Comparison of ENCODE assay signal across 8 cellular contexts in genomic region chr11:72782081-72782920, GRCh38. TPM values are rescaled to one million over a fixed set of nuclear protein-coding genes. Genes with fewer than 3 reads are reported as not detected.
DNase-seq lines count a peak whose midpoint lies in the region; ATAC-seq and TF ChIP-seq lines count a peak whose summit lies in the region.

No MANE protein-coding gene starts in this region.

- H3K27me3 ChIP-seq in A673 (replicated peaks; ENCODE audit: insufficient read depth, low read depth, low read length, poor library complexity) (no peaks in the 10 kb centered on the region), OCI-LY3 (ENCODE audit: low read depth, low read length) (no peaks in the 10 kb centered on the region), parathyroid adenoma (ENCODE audit: control insufficient read depth, insufficient read depth, low read length) (no peaks in the 10 kb centered on the region)

- H3K9ac ChIP-seq in OCI-LY3 (ENCODE audit: low read length) (no peak overlapping the region), parathyroid adenoma (no peak overlapping the region)

- ATAC-seq in GM18909 (IDR thresholded peaks at IDR 0.05; ENCODE audit: poor library complexity, unreplicated experiment) = peak; percentile 7
- no peak for ATAC-seq in GM19328 (IDR thresholded peaks at IDR 0.05; ENCODE audit: unreplicated experiment)
- no peak for ATAC-seq in GM18505 (IDR thresholded peaks at IDR 0.05; ENCODE audit: unreplicated experiment)

- H3K4me1 ChIP-seq in A673 (ENCODE audit: insufficient read depth, low read length, poor library complexity, severe bottlenecking) (peaks cover 14% of the 10 kb centered on the region), OCI-LY3 (ENCODE audit: low read length) (peaks cover 14% of the 10 kb centered on the region), parathyroid adenoma (peaks cover 7% of the 10 kb centered on the region)

- H3K4me1 Mint-ChIP-seq in endothelial cell (ENCODE audit: unreplicated experiment) = peaks cover 11% of the 10 kb centered on the region

- CTCF ChIA-PET in A673 (lab: Charles Lee) = interaction anchor here (0.8 to 2.3 kb wide), 2 partner anchors 11 to 57 kb away, joined by 6 to 8 read pairs; partner anchors contain the start of gene STARD10

- no peak for TF ChIP-seq CTCF in A673 (conservative IDR thresholded peaks at IDR 0.05; ENCODE audit: low read depth, low read length)
- no peak for TF ChIP-seq CTCF in OCI-LY3 (IDR thresholded peaks at IDR 0.05; ENCODE audit: low read depth, low read length)
- TF ChIP-seq CTCF in endothelial cell (IDR thresholded peaks at IDR 0.05; ENCODE audit: unreplicated experiment) = no peak
- TF ChIP-seq CTCF in parathyroid adenoma (IDR thresholded peaks at IDR 0.05) = no peak

- H3K9me3 Mint-ChIP-seq in endothelial cell (ENCODE audit: unreplicated experiment) = no peaks in the 10 kb centered on the region

- peak overlapping the region; percentile 86 for H3K4me3 Mint-ChIP-seq in endothelial cell (ENCODE audit: unreplicated experiment)

- no peak overlapping the region for H3K27ac ChIP-seq in A673 (ENCODE audit: low read depth, low read length, poor library complexity, severe bottlenecking)
- no peak overlapping the region for H3K27ac ChIP-seq in OCI-LY3 (ENCODE audit: low read length)
- peak overlapping the region; percentile 7 for H3K27ac ChIP-seq in parathyroid adenoma

- peaks cover 6% of the 10 kb centered on the region for H3K36me3 Mint-ChIP-seq in endothelial cell (ENCODE audit: low read depth, unreplicated experiment)

- TF ChIP-seq POLR2A in GM18505 (IDR thresholded peaks at IDR 0.05; ENCODE audit: borderline replicate concordance, extremely low read depth, insufficient read depth, insufficient read length) = no peak

- no peak for DNase-seq in A673 (ENCODE audit: low spot score)
- no peak for DNase-seq in endothelial cell (ENCODE audit: low spot score)
- DNase-seq in NOMO-1 (lab: John Stamatoyannopoulos, UW; ENCODE audit: unreplicated experiment in 2 of 2) = no peak

- H3K9me3 ChIP-seq in A673 (ENCODE audit: low read depth, low read length, poor library complexity, severe bottlenecking) (no peaks in the 10 kb centered on the region), OCI-LY3 (ENCODE audit: insufficient read depth, low read length) (no peaks in the 10 kb centered on the region), parathyroid adenoma (ENCODE audit: control insufficient read depth, low read length) (no peaks in the 10 kb centered on the region)

- H3K27ac Mint-ChIP-seq in endothelial cell (ENCODE audit: unreplicated experiment) = no peak overlapping the region

- intact Hi-C loops in A673 (cut with micrococcal nuclease; ENCODE audit: unreplicated experiment) = no loop called here

- no peaks in the 10 kb centered on the region for H3K79me2 ChIP-seq in OCI-LY3 (ENCODE audit: low read length)
- H3K79me2 ChIP-seq in parathyroid adenoma = peaks cover 3% of the 10 kb centered on the region

- peak overlapping the region; percentile 55 for H3K4me3 ChIP-seq in A673 (ENCODE audit: low read depth, low read length, poor library complexity, severe bottlenecking)
- peak overlapping the region; percentile 83 for H3K4me3 ChIP-seq in OCI-LY3 (ENCODE audit: low read length)
- H3K4me3 ChIP-seq in parathyroid adenoma (ENCODE audit: low read depth, low read length) = no peak overlapping the region

- BruUV-seq in A673 (replicated peaks; lab: Mats Ljungman, UMichigan) = no TSS peak

- H2AFZ ChIP-seq in OCI-LY3 (ENCODE audit: low read depth, low read length) = peak overlapping the region; percentile 56; the same call in 1 of the 2 replicates
- H2AFZ ChIP-seq in parathyroid adenoma = peak overlapping the region; percentile 51

- H3K36me3 ChIP-seq in A673 (ENCODE audit: insufficient read depth, low read length, poor library complexity, severe bottlenecking) = no peaks in the 10 kb centered on the region
- no peaks in the 10 kb centered on the region for H3K36me3 ChIP-seq in OCI-LY3 (replicated peaks; ENCODE audit: low read depth, low read length)
- H3K36me3 ChIP-seq in parathyroid adenoma (ENCODE audit: control insufficient read depth, insufficient read depth, low read length) = no peaks in the 10 kb centered on the region

- POLR2A ChIA-PET in A673 (lab: Charles Lee; ENCODE audit: low non-redundant PET) = no interaction called here

- peaks cover 13% of the 10 kb centered on the region for H3K27me3 Mint-ChIP-seq in endothelial cell (ENCODE audit: unreplicated experiment)

- H4K20me1 ChIP-seq in OCI-LY3 (ENCODE audit: insufficient read depth, low read length) = no peaks in the 10 kb centered on the region

- H3K4me2 ChIP-seq in OCI-LY3 (ENCODE audit: low read length) = peak overlapping the region; percentile 87
- H3K4me2 ChIP-seq in parathyroid adenoma (ENCODE audit: low read length) = no peak overlapping the region

RNA-seq across cellular contexts. Expression of gene STARD10, which starts 11.5 kb away (rescaled TPM):
- total RNA-seq in A673 (2021) (16.9 and 18.3 TPM in 2 replicates), endothelial cell (ENCODE audit: unreplicated experiment) (13.4 TPM)

RNA-seq across cellular contexts. Expression of gene ARAP1, which starts 30.1 kb away (rescaled TPM):
- total RNA-seq in A673 (2021) (66.1 and 68.4 TPM in 2 replicates), endothelial cell (ENCODE audit: unreplicated experiment) (55.1 TPM)

RNA-seq across cellular contexts. Expression of gene ATG16L2, which starts 31.9 kb away (rescaled TPM):
- 8.6 and 11.7 TPM in 2 replicates for total RNA-seq in A673 (2021)
- 51.0 TPM for total RNA-seq in endothelial cell (ENCODE audit: unreplicated experiment)
